8 cellular contexts compared by ENCODE assay signal in genomic region chr7:7182156-7183060, GRCh38. TPM values are rescaled to one million over a fixed set of nuclear protein-coding genes. Genes with fewer than 3 reads are reported as not detected.
A peak's percentile ranks its signal among the peaks of the same experiment; 100 is the strongest.
DNase-seq lines count a peak whose midpoint lies in the region; ATAC-seq and TF ChIP-seq lines count a peak whose summit lies in the region.

C1GALT1 (plus strand) TSS chr7:7182544; CDS start chr7:7234320, 51,776 bp downstream.

- H3K27me3 Mint-ChIP-seq in activated CD4-positive, alpha-beta T cell treated with anti-CD3 and anti-CD28 coated beads for 36 hours: no peaks in the 10 kb centered on the region

- no peaks in the 10 kb centered on the region for H3K9me3 Mint-ChIP-seq in activated CD4-positive, alpha-beta T cell treated with anti-CD3 and anti-CD28 coated beads for 36 hours (ENCODE audit: low read depth)

- POLR2A ChIA-PET in BJ (lab: Charles Lee): interaction anchor here (1.1 kb wide), 1 partner anchor 26 kb away, joined by 3 read pairs; no protein-coding TSS in a partner anchor
- POLR2A ChIA-PET in activated CD4-positive, alpha-beta T cell treated with anti-CD3 and anti-CD28 coated beads for 36 hours (lab: Charles Lee): interaction anchor here (0.5 to 0.7 kb wide), 2 partner anchors 360 to 457 kb away, joined by 4 to 5 read pairs; no protein-coding TSS in a partner anchor

- peak; percentile 62 for TF ChIP-seq CTCF in BJ (IDR thresholded peaks at IDR 0.05; ENCODE audit: insufficient read depth, low read depth, low read length)
- peak; percentile 62 for TF ChIP-seq CTCF in choroid plexus epithelial cell (conservative IDR thresholded peaks at IDR 0.05; ENCODE audit: low read depth, low read length)

- peak within 1 kb of the TSS; percentile 81 for H3K4me3 Mint-ChIP-seq in activated CD4-positive, alpha-beta T cell treated with anti-CD3 and anti-CD28 coated beads for 36 hours

- peak; percentile 83 for ATAC-seq in HG03442 (IDR thresholded peaks at IDR 0.05; ENCODE audit: unreplicated experiment)
- peak; percentile 89 for ATAC-seq in activated CD4-positive, alpha-beta T cell treated with anti-CD3 and anti-CD28 coated beads for 36 hours

- peaks cover 9% of the 10 kb centered on the region for H3K36me3 Mint-ChIP-seq in activated CD4-positive, alpha-beta T cell treated with anti-CD3 and anti-CD28 coated beads for 36 hours (ENCODE audit: low read depth)

- DNase-seq in BJ (ENCODE audit: low read depth): peak; percentile 90
- DNase-seq in GM19238 (ENCODE audit: insufficient read length, low spot score): peak; percentile 83
- peak; percentile 96 for DNase-seq in NCI-H510A treated with DMSO at 0.1 percent for 48 hours (lab: John Stamatoyannopoulos, UW)
- peak; percentile 99 for DNase-seq in activated CD4-positive, alpha-beta T cell treated with anti-CD3 and anti-CD28 coated beads for 36 hours
- peak; percentile 99 for DNase-seq in choroid plexus epithelial cell (ENCODE audit: low read depth)
- DNase-seq in kidney glomerular epithelial cell (lab: John Stamatoyannopoulos, UW): peak; percentile 97
- DNase-seq in stimulated activated CD4-positive, alpha-beta T cell treated with anti-CD3 and anti-CD28 coated beads, Interleukin-1b, Interleukin-23, amount 100 ng/mL, for 1 hour (ENCODE audit: low read depth in 2 of 2): peak; percentile 95

- H3K4me3 ChIP-seq in BJ (ENCODE audit: low read depth, low read length) (peak within 1 kb of the TSS; percentile 61), choroid plexus epithelial cell (ENCODE audit: low read depth, low read length) (peak within 1 kb of the TSS; percentile 85)

- no peaks in the 10 kb centered on the region for H3K36me3 ChIP-seq in BJ (ENCODE audit: control insufficient read depth, insufficient read depth, low read length)

- H3K4me1 Mint-ChIP-seq in activated CD4-positive, alpha-beta T cell treated with anti-CD3 and anti-CD28 coated beads for 36 hours: peaks cover 4% of the 10 kb centered on the region

- CTCF ChIA-PET in BJ (lab: Yijun Ruan, JAX): interaction anchor here (0.6 to 2.0 kb wide), 8 partner anchors 15 to 353 kb away, joined by 3 to 9 read pairs (median 4); no protein-coding TSS in a partner anchor
- CTCF ChIA-PET in activated CD4-positive, alpha-beta T cell treated with anti-CD3 and anti-CD28 coated beads for 36 hours (lab: Charles Lee): interaction anchor here (0.6 to 2.1 kb wide), 5 partner anchors 19 to 481 kb away, joined by 3 to 10 read pairs (median 3); no protein-coding TSS in a partner anchor

- H3K27me3 ChIP-seq in BJ (ENCODE audit: control insufficient read depth, insufficient read depth, low read length): no peaks in the 10 kb centered on the region

- H3K27ac Mint-ChIP-seq in activated CD4-positive, alpha-beta T cell treated with anti-CD3 and anti-CD28 coated beads for 36 hours: peak within 1 kb of the TSS; percentile 99

- intact Hi-C loops in activated CD4-positive, alpha-beta T cell treated with anti-CD3 and anti-CD28 coated beads for 36 hours (cut with DNase I, micrococcal nuclease): loop anchor here (1.0 to 10.0 kb wide), 13 partner anchors 26 to 994 kb away; partner anchors contain the start of genes GLCCI1 (in 2 of the 2), MIOS (in 2 of the 2), UMAD1 (in 2 of the 2) and RPA3 (in 1 of the 2)

RNA-seq across cellular contexts. Expression of gene C1GALT1, which starts in this region (rescaled TPM):
- polyA plus RNA-seq in BJ (2011; rRNA removed): 7.9 and 19.9 TPM in 2 replicates
- 3.8 TPM in 2 replicates for polyA minus RNA-seq in BJ (2011; rRNA and poly(A)+ RNA removed)
- total RNA-seq in activated CD4-positive, alpha-beta T cell treated with anti-CD3 and anti-CD28 coated beads for 36 hours: 10 to 100 TPM; 35.3 to 37.1 TPM

Comparison
In these comparisons a context has a peak if more than half of its experiments do, and no peak if none do; other contexts are left out.
1. Peak in every context shown above with its lines: DNase-seq, ATAC-seq and H3K4me3 ChIP-seq.